13 cellular contexts compared by ENCODE assay signal in genomic region chr1:10424034-10424433, GRCh38. TPM values are rescaled to one million over a fixed set of nuclear protein-coding genes. Genes with fewer than 3 reads are reported as not detected.
DNase-seq lines count a peak whose midpoint lies in the region; ATAC-seq, FAIRE-seq and TF ChIP-seq lines count a peak whose summit lies in the region.
"Had no signal": no experiment of that assay in that cellular context is flagged by ENCODE, and none has a peak within 500 bp of the region (broad histone marks: within the 10 kb centered on the region; RNA-seq: fewer than 3 reads in every experiment).

No MANE protein-coding gene starts in this region.

- no peak for TF ChIP-seq CTCF in A549 (IDR thresholded peaks at IDR 0.05)

- peaks cover 31% of the 10 kb centered on the region for H3K36me3 ChIP-seq in mesodermal cell (ENCODE audit: control insufficient read depth, insufficient read depth, low read length)

- H3K4me3 ChIP-seq in A549: no peak overlapping the region
- H3K4me3 ChIP-seq in mesodermal cell (ENCODE audit: extremely low read depth, insufficient read depth, low read length, poor library complexity, severe bottlenecking): no peak overlapping the region

- H3K4me2 ChIP-seq in A549: 0 out of 3 replicates have a peak overlapping the region, but pooled peaks have one; percentile 6

- FAIRE-seq in A549 (lab: Jason Lieb, UNC): no peak

- ATAC-seq in A549: peak; percentile 40 to 62
- no peak for ATAC-seq in HG03442 (IDR thresholded peaks at IDR 0.05; ENCODE audit: unreplicated experiment)
- ATAC-seq in HG03521 (IDR thresholded peaks at IDR 0.05; ENCODE audit: unreplicated experiment): no peak
- ATAC-seq in GM19463 (IDR thresholded peaks at IDR 0.05; ENCODE audit: unreplicated experiment): no peak

- peak in 1 of 2 experiments; percentile 77 for DNase-seq in A549 (ENCODE audit: low read depth in 1 of 2, low spot score in 1 of 2)
- DNase-seq in H4 (ENCODE audit: low spot score): peak; percentile 18
- peak; percentile 21 for DNase-seq in epidermal melanocyte (ENCODE audit: insufficient read length, low spot score)
- DNase-seq in DMS79 treated with DMSO at 0.1 percent for 48 hours (lab: John Stamatoyannopoulos, UW): no peak
- DNase-seq: aorta; naive B cell; NCI-H345; stimulated activated CD8-positive, alpha-beta memory T cell treated with anti-CD3 and anti-CD28 coated beads, Interleukin-4, amount 100 ng/mL, for 48 hours had no signal

- TF ChIP-seq RAD21 in A549 (conservative IDR thresholded peaks at IDR 0.05 in 1 of 2, IDR thresholded peaks at IDR 0.05 in 1 of 2): no peak

- peaks cover 65% of the 10 kb centered on the region for H3K4me1 ChIP-seq in A549
- no peaks in the 10 kb centered on the region for H3K4me1 ChIP-seq in mesodermal cell (ENCODE audit: control insufficient read depth, insufficient read depth, low read length, poor library complexity, severe bottlenecking)

- H3K9me3 ChIP-seq in A549 (no peaks in the 10 kb centered on the region), mesodermal cell (ENCODE audit: control insufficient read depth, low read length) (no peaks in the 10 kb centered on the region)

- H3K27ac ChIP-seq in A549 (peak overlapping the region; percentile 64 to 99), mesodermal cell (ENCODE audit: low read depth, low read length, severe bottlenecking) (peak overlapping the region; percentile 8)

- 46% methylated on average over 5 of the region's 9 CpGs for WGBS in A549 (ENCODE audit: missing lambda C conversion rate)
- whole genome bisulfite sequencing in mesodermal cell (ENCODE audit: insufficient coverage in 2 of 2), 2 experiments: 85 to 94% methylated on average over 8 to 9 of the region's 9 CpGs

- POLR2A ChIA-PET in A549 (lab: Yijun Ruan, JAX): interaction anchor here (1.8 kb wide), 1 partner anchor 9 kb away, joined by 4 read pairs; no protein-coding TSS in a partner anchor

- no peak for TF ChIP-seq EP300 in A549 (IDR thresholded peaks at IDR 0.05)

- CTCF ChIA-PET in A549 (lab: Yijun Ruan, JAX): interaction anchor here (1.4 to 3.4 kb wide), 3 partner anchors 9 to 47 kb away, joined by 3 to 26 read pairs (median 5); no protein-coding TSS in a partner anchor

- TF ChIP-seq POLR2A in A549 (IDR thresholded peaks at IDR 0.05; ENCODE audit: low read length): no peak

TF ChIP-seq in A549, 52 proteins besides CTCF, POLR2A, EP300 and RAD21:
- TF ChIP-seq MAX (IDR thresholded peaks at IDR 0.05) (peak; percentile 55; the same call in 1 of the 2 replicates), SMC3 (IDR thresholded peaks at IDR 0.05) (no peak), CBX8 (IDR thresholded peaks at IDR 0.05) (no peak), ZFP36 (IDR thresholded peaks at IDR 0.05; ENCODE audit: borderline replicate concordance, partially characterized antibody) (no peak), BHLHE40 (IDR thresholded peaks at IDR 0.05; ENCODE audit: low read depth, low read length) (no peak), CHD4 (IDR thresholded peaks at IDR 0.05; ENCODE audit: borderline replicate concordance) (no peak), CHD2 (IDR thresholded peaks at IDR 0.05; ENCODE audit: low read length, partially characterized antibody) (no peak), E2F6 (IDR thresholded peaks at IDR 0.05; ENCODE audit: borderline replicate concordance, low read depth) (no peak), EHMT2 (IDR thresholded peaks at IDR 0.05; ENCODE audit: low read depth) (no peak), NPAS2 (CRISPR knock-in tag; IDR thresholded peaks at IDR 0.05; ENCODE audit: borderline replicate concordance) (0 out of 2 replicates have a peak, but pooled peaks have one; percentile 3), USF2 (IDR thresholded peaks at IDR 0.05) (peak; percentile 30; the same call in 1 of the 2 replicates)
TF ChIP-seq in A549: peak in this region for 3.

RNA-seq across cellular contexts. Expression of gene CENPS, which starts 6.2 kb away (rescaled TPM):
- polyA plus RNA-seq in A549 (2011; rRNA removed) (19.7 and 25.7 TPM in 2 replicates), A549 (2017; fragmentation: RNase III; extraction: RNeasy Plus Mini Kit Qiagen cat#74134 plus additional on column Dnase treatment) (27.0 to 28.7 TPM (median 27.3 TPM) in 3 replicates)
- 15.7 and 17.7 TPM in 2 replicates for polyA plus RNA-seq in A549 (2012; cell fraction: cytosol; rRNA removed)
- 7.2 and 9.6 TPM in 2 replicates for polyA plus RNA-seq in A549 (2012; cell fraction: nucleus; rRNA removed)
- polyA minus RNA-seq in A549 (2011; rRNA and poly(A)+ RNA removed): 3.1 and 4.8 TPM in 2 replicates
- total RNA-seq in H4 (2014; rRNA removed; shearing (Covaris generic)): 24.5 and 31.4 TPM in 2 replicates
- 14.5 TPM for polyA plus RNA-seq in mesodermal cell (2013, experiment 1 of 2)
- polyA plus RNA-seq in mesodermal cell (2013, experiment 2 of 2): 12.6 TPM

RNA-seq across cellular contexts. Expression of gene PGD, which starts 25.2 kb away (rescaled TPM):
- polyA plus RNA-seq in A549 (2011; rRNA removed): 700 and 1,019 TPM in 2 replicates
- polyA plus RNA-seq in A549 (2012; cell fraction: cytosol; rRNA removed): 466 and 603 TPM in 2 replicates
- 838 and 1,173 TPM in 2 replicates for polyA plus RNA-seq in A549 (2012; cell fraction: nucleus; rRNA removed)
- 1,427 to 1,758 TPM (median 1,714 TPM) in 3 replicates for polyA plus RNA-seq in A549 (2017; fragmentation: RNase III; extraction: RNeasy Plus Mini Kit Qiagen cat#74134 plus additional on column Dnase treatment)
- 897 and 1,005 TPM in 2 replicates for polyA minus RNA-seq in A549 (2011; rRNA and poly(A)+ RNA removed)
- 119 and 198 TPM in 2 replicates for total RNA-seq in H4 (2014; rRNA removed; shearing (Covaris generic))
- 250 TPM for polyA plus RNA-seq in mesodermal cell (2013, experiment 1 of 2)
- polyA plus RNA-seq in mesodermal cell (2013, experiment 2 of 2): 230 TPM

RNA-seq across cellular contexts. Expression of gene CORT, which starts 25.8 kb away (rescaled TPM):
- polyA plus RNA-seq in A549 (2011; rRNA removed) (0.11 and 0.30 TPM in 2 replicates), A549 (2017; fragmentation: RNase III; extraction: RNeasy Plus Mini Kit Qiagen cat#74134 plus additional on column Dnase treatment) (0.08 to 0.20 TPM (median 0.10 TPM) in 3 replicates)
- 0.12 and 0.21 TPM in 2 replicates for polyA plus RNA-seq in A549 (2012; cell fraction: cytosol; rRNA removed)
- polyA plus RNA-seq in A549 (2012; cell fraction: nucleus; rRNA removed): 0.35 and 0.45 TPM in 2 replicates
- polyA minus RNA-seq in A549 (2011; rRNA and poly(A)+ RNA removed): 0.24 TPM in 1 of 2 replicates, not detected in the other
- 0.41 TPM in 1 of 2 replicates, not detected in the other for total RNA-seq in H4 (2014; rRNA removed; shearing (Covaris generic))
- 0.41 TPM for polyA plus RNA-seq in mesodermal cell (2013, experiment 1 of 2)
- 0.56 TPM for polyA plus RNA-seq in mesodermal cell (2013, experiment 2 of 2)
- total RNA-seq: G401 had no signal
- polyA plus RNA-seq: aorta had no signal

RNA-seq across cellular contexts. Expression of gene DFFA, which starts 48.3 kb away (rescaled TPM):
- polyA plus RNA-seq in A549 (2011; rRNA removed) (28.5 and 30.0 TPM in 2 replicates), A549 (2017; fragmentation: RNase III; extraction: RNeasy Plus Mini Kit Qiagen cat#74134 plus additional on column Dnase treatment) (28.2 to 31.7 TPM (median 30.1 TPM) in 3 replicates)
- polyA plus RNA-seq in A549 (2012; cell fraction: cytosol; rRNA removed): 21.8 and 21.9 TPM in 2 replicates
- polyA plus RNA-seq in A549 (2012; cell fraction: nucleus; rRNA removed): 11.4 and 13.4 TPM in 2 replicates
- polyA minus RNA-seq in A549 (2011; rRNA and poly(A)+ RNA removed): 24.1 and 29.3 TPM in 2 replicates
- total RNA-seq in H4 (2014; rRNA removed; shearing (Covaris generic)): 28.8 and 36.8 TPM in 2 replicates
- polyA plus RNA-seq in mesodermal cell (2013, experiment 1 of 2): 33.5 TPM
- 28.4 TPM for polyA plus RNA-seq in mesodermal cell (2013, experiment 2 of 2)

RNA-seq across cellular contexts. Expression of gene PEX14, which starts 50.7 kb away (rescaled TPM):
- polyA plus RNA-seq in A549 (2011; rRNA removed) (4.2 and 7.7 TPM in 2 replicates), A549 (2017; fragmentation: RNase III; extraction: RNeasy Plus Mini Kit Qiagen cat#74134 plus additional on column Dnase treatment) (12.5 to 15.0 TPM (median 13.5 TPM) in 3 replicates)
- 16.5 and 17.6 TPM in 2 replicates for polyA plus RNA-seq in A549 (2012; cell fraction: cytosol; rRNA removed)
- polyA plus RNA-seq in A549 (2012; cell fraction: nucleus; rRNA removed): 22.5 and 28.6 TPM in 2 replicates
- 5.5 and 5.6 TPM in 2 replicates for polyA minus RNA-seq in A549 (2011; rRNA and poly(A)+ RNA removed)
- total RNA-seq in H4 (2014; rRNA removed; shearing (Covaris generic)): 9.3 and 14.0 TPM in 2 replicates
- polyA plus RNA-seq in mesodermal cell (2013, experiment 1 of 2): 24.7 TPM
- polyA plus RNA-seq in mesodermal cell (2013, experiment 2 of 2): 20.1 TPM

Comparison
In these comparisons a context has a peak if more than half of its experiments do, and no peak if none do; other contexts are left out.
1. ATAC-seq: peak in A549 (2 of 2); none in HG03442 (single experiment), HG03521 (single experiment) and GM19463 (single experiment).